In genomic region chr1:76764638-76765572, GRCh38 we compare ENCODE assay signal across 12 cellular contexts.
DNase-seq lines count a peak whose midpoint lies in the region; ATAC-seq and TF ChIP-seq lines count a peak whose summit lies in the region.
"Had no signal": no experiment of that assay in that cellular context is flagged by ENCODE, and none has a peak within 500 bp of the region (broad histone marks: within the 10 kb centered on the region; RNA-seq: fewer than 3 reads in every experiment).

No MANE protein-coding gene starts in this region.

- H3K36me3 ChIP-seq in left ventricle myocardium inferior = no peaks in the 10 kb centered on the region
- H3K36me3 ChIP-seq in tibial nerve = no peaks in the 10 kb centered on the region
- no peaks in the 10 kb centered on the region for H3K36me3 ChIP-seq in smooth muscle cell (ENCODE audit: low read depth)
- H3K36me3 ChIP-seq: pancreas had no signal

- H2AFZ ChIP-seq in smooth muscle cell (ENCODE audit: low read depth) = no peak overlapping the region

- H3K4me3 ChIP-seq in left ventricle myocardium inferior = peak overlapping the region; percentile 57
- peak overlapping the region in 3 of 4 donors; percentile 13 to 35 (median 30) for H3K4me3 ChIP-seq in tibial nerve
- no peak overlapping the region for H3K4me3 ChIP-seq in smooth muscle cell
- H3K4me3 ChIP-seq: pancreas had no signal

- no peak for TF ChIP-seq EP300 in tibial nerve (IDR thresholded peaks at IDR 0.05)

- H3K4me1 ChIP-seq in left ventricle myocardium inferior (peaks cover 3% of the 10 kb centered on the region), tibial nerve (no peaks in the 10 kb centered on the region), smooth muscle cell (ENCODE audit: low read depth) (no peaks in the 10 kb centered on the region)
- H3K4me1 ChIP-seq: pancreas had no signal

- DNase-seq in DMS 273 (lab: John Stamatoyannopoulos, UW; ENCODE audit: unreplicated experiment) (peak; percentile 75), DMS 273 treated with DMSO at 0.1 percent for 48 hours (lab: John Stamatoyannopoulos, UW) (no peak), RPMI7951 (ENCODE audit: low read depth) (peak; percentile 5), left ventricle myocardium inferior (peak; percentile 12), tibial nerve (ENCODE audit: low spot score in 2 of 2) (no peak), NOMO-1 (lab: John Stamatoyannopoulos, UW; ENCODE audit: unreplicated experiment in 2 of 2) (no peak), smooth muscle cell (lab: John Stamatoyannopoulos, UW; ENCODE audit: unreplicated experiment) (no peak)
- DNase-seq: activated T-cell treated with anti-CD3 and anti-CD28 coated beads, Interleukin-2, amount 50 U/mL, for 24 hours; MM.1S had no signal

- no peak for TF ChIP-seq POLR2A in tibial nerve (IDR thresholded peaks at IDR 0.05)

- no peak for ATAC-seq in HG02840 (IDR thresholded peaks at IDR 0.05; ENCODE audit: low FRiP score, unreplicated experiment)

- TF ChIP-seq CTCF in left ventricle myocardium inferior (IDR thresholded peaks at IDR 0.05; ENCODE audit: borderline replicate concordance) (no peak), tibial nerve (IDR thresholded peaks at IDR 0.05) (no peak), smooth muscle cell (IDR thresholded peaks at IDR 0.05; ENCODE audit: borderline replicate concordance, insufficient read depth, poor library complexity, severe bottlenecking) (no peak)

- H3K27me3 ChIP-seq in left ventricle myocardium inferior (ENCODE audit: low read depth) (peaks cover 23% of the 10 kb centered on the region), tibial nerve (no peaks in the 10 kb centered on the region), smooth muscle cell (ENCODE audit: low read depth) (peaks cover 9% of the 10 kb centered on the region)
- H3K27me3 ChIP-seq: pancreas had no signal

- H3K4me2 ChIP-seq in smooth muscle cell = no peak overlapping the region

- no peaks in the 10 kb centered on the region for H4K20me1 ChIP-seq in smooth muscle cell (ENCODE audit: low read depth)

- H3K9ac ChIP-seq in smooth muscle cell (ENCODE audit: low read depth) = no peak overlapping the region

- H3K27ac ChIP-seq in left ventricle myocardium inferior (replicated peaks) = peak overlapping the region; percentile 32
- peak overlapping the region; percentile 35 to 83 (median 58) for H3K27ac ChIP-seq in tibial nerve
- no peak overlapping the region for H3K27ac ChIP-seq in smooth muscle cell (ENCODE audit: low read depth)
- H3K27ac ChIP-seq: 22Rv1, pancreas had no signal

- no peaks in the 10 kb centered on the region for H3K79me2 ChIP-seq in smooth muscle cell (ENCODE audit: low read depth)

- H3K9me3 ChIP-seq in left ventricle myocardium inferior (replicated peaks) (no peaks in the 10 kb centered on the region), tibial nerve (peaks cover 0 to 4% (median 0%) of the 10 kb centered on the region in 4 donors), smooth muscle cell (replicated peaks; ENCODE audit: low read depth) (no peaks in the 10 kb centered on the region)
- H3K9me3 ChIP-seq: pancreas had no signal

- H3F3A ChIP-seq in smooth muscle cell (ENCODE audit: low read depth) = no peaks in the 10 kb centered on the region

- 27 to 33% methylated on average over 27 of the region's 27 CpGs for WGBS in tibial nerve, 2 donors
- 84% methylated on average over 27 of the region's 27 CpGs for WGBS in smooth muscle cell (ENCODE audit: low lambda C conversion rate)

- intact Hi-C loops in left ventricle myocardium inferior (cut with micrococcal nuclease) = no loop called here

Comparison
In these comparisons a context has a peak if more than half of its experiments do, and no peak if none do; other contexts are left out.
1. DNase-seq: peak in DMS 273 (single experiment), RPMI7951 (single experiment) and left ventricle myocardium inferior (single experiment); none in DMS 273 treated with DMSO at 0.1 percent for 48 hours (single experiment), tibial nerve (0 of 2), NOMO-1 (0 of 2) and smooth muscle cell (single experiment).